16 cellular contexts compared by ENCODE assay signal in genomic region chr15:56032366-56032765, GRCh38. TPM values are rescaled to one million over a fixed set of nuclear protein-coding genes. Genes with fewer than 3 reads are reported as not detected.
DNase-seq lines count a peak whose midpoint lies in the region; ATAC-seq, FAIRE-seq and TF ChIP-seq lines count a peak whose summit lies in the region.
"Had no signal": no experiment of that assay in that cellular context is flagged by ENCODE, and none has a peak within 500 bp of the region (broad histone marks: within the 10 kb centered on the region; RNA-seq: fewer than 3 reads in every experiment).

No MANE protein-coding gene starts in this region.

- intact Hi-C loops in Caco-2 (cut with micrococcal nuclease; ENCODE audit: unreplicated experiment) = no loop called here

- in situ Hi-C loops in GM13977 (cut with MboI; ENCODE audit: low pct_unique_long_range_greater_than_20kb, low sequenced_read_pairs, unreplicated experiment) = no loop called here

- H3K4me1 ChIP-seq in Caco-2 (peaks cover 40% of the 10 kb centered on the region), Peyer's patch (no peaks in the 10 kb centered on the region), hepatocyte (ENCODE audit: insufficient read depth) (peaks cover 2% of the 10 kb centered on the region), small intestine (ENCODE audit: control insufficient read depth in 2 of 2, insufficient read depth in 1 of 2, low read depth in 1 of 2, low read length in 1 of 2) (no peaks in the 10 kb centered on the region)
- H3K4me1 ChIP-seq: BLaER1 had no signal

- no peak overlapping the region for H2AFZ ChIP-seq in hepatocyte

- no peaks in the 10 kb centered on the region for H3K27me3 ChIP-seq in Caco-2 (replicated peaks; ENCODE audit: control insufficient read depth, insufficient read depth, low read length)
- H3K27me3 ChIP-seq in Peyer's patch = no peaks in the 10 kb centered on the region
- no peaks in the 10 kb centered on the region for H3K27me3 ChIP-seq in hepatocyte
- H3K27me3 ChIP-seq in small intestine (ENCODE audit: control insufficient read depth in 2 of 2, insufficient read depth in 2 of 2, low read length in 2 of 2) = no peaks in the 10 kb centered on the region
- H3K27me3 ChIP-seq: BLaER1 had no signal

- peak overlapping the region in 2 of 4 donors; percentile 51 to 60 for H3K27ac ChIP-seq in Peyer's patch
- peak overlapping the region; percentile 42 for H3K27ac ChIP-seq in hepatocyte
- no peak overlapping the region for H3K27ac ChIP-seq in small intestine (ENCODE audit: low read depth in 1 of 2, low read length in 1 of 2)
- H3K27ac ChIP-seq: BLaER1 had no signal

- 86% methylated on average over 1 of the region's 1 CpG for WGBS in hepatocyte (ENCODE audit: low lambda C conversion rate, missing lambda C conversion rate)
- WGBS in small intestine, 3 donors = 83 to 94% (median 85%) methylated on average over 1 of the region's 1 CpG

- POLR2A ChIA-PET in Caco-2 (lab: Charles Lee) = interaction anchor here (2.0 kb wide), 1 partner anchor 10 kb away, joined by 5 read pairs; no protein-coding TSS in a partner anchor

- CTCF ChIA-PET in Caco-2 (lab: Charles Lee) = no interaction called here

- no peaks in the 10 kb centered on the region for H4K20me1 ChIP-seq in hepatocyte (ENCODE audit: insufficient read depth, poor library complexity, severe bottlenecking)
- H4K20me1 ChIP-seq: BLaER1 had no signal

- TF ChIP-seq CTCF in Caco-2 (IDR thresholded peaks at IDR 0.05; ENCODE audit: insufficient read depth in 1 of 2, low read depth in 1 of 2, low read length in 1 of 2, severe bottlenecking in 1 of 2, unreplicated experiment in 1 of 2) (no peak), Peyer's patch (IDR thresholded peaks at IDR 0.05) (no peak), hepatocyte (IDR thresholded peaks at IDR 0.05; ENCODE audit: poor library complexity) (no peak), GM13977 (IDR thresholded peaks at IDR 0.05; ENCODE audit: extremely low read depth, insufficient read depth, missing control alignments) (no peak)

- no peaks in the 10 kb centered on the region for H3K9me2 ChIP-seq in hepatocyte (replicated peaks; ENCODE audit: insufficient read depth)

- H3K9me3 Mint-ChIP-seq in Caco-2 (ENCODE audit: unreplicated experiment) = peaks cover 11% of the 10 kb centered on the region
- H3K9me3 Mint-ChIP-seq: CD14-positive monocyte; CD4-positive, alpha-beta memory T cell; H9 had no signal

- H3K27me3 Mint-ChIP-seq in Caco-2 (ENCODE audit: insufficient read depth, unreplicated experiment) = no peaks in the 10 kb centered on the region
- H3K27me3 Mint-ChIP-seq: CD4-positive, alpha-beta memory T cell had no signal

- FAIRE-seq in small intestine (lab: Jason Lieb, UNC) = no peak

- no peak overlapping the region for H3K4me3 Mint-ChIP-seq in Caco-2 (ENCODE audit: unreplicated experiment)
- H3K4me3 Mint-ChIP-seq: CD14-positive monocyte; CD4-positive, alpha-beta memory T cell; H9 had no signal

- no peak for TF ChIP-seq POLR2A in Peyer's patch (IDR thresholded peaks at IDR 0.05)

- peaks cover 42% of the 10 kb centered on the region for H3K4me1 Mint-ChIP-seq in Caco-2 (ENCODE audit: low read depth, unreplicated experiment)
- H3K4me1 Mint-ChIP-seq: CD14-positive monocyte, H9 had no signal

- peak overlapping the region; percentile 45 for H3K27ac Mint-ChIP-seq in Caco-2 (ENCODE audit: unreplicated experiment)
- H3K27ac Mint-ChIP-seq: CD14-positive monocyte; CD4-positive, alpha-beta memory T cell had no signal

- H3K9me3 ChIP-seq in Caco-2 (no peaks in the 10 kb centered on the region), Peyer's patch (no peaks in the 10 kb centered on the region), hepatocyte (ENCODE audit: low read depth) (no peaks in the 10 kb centered on the region), small intestine (ENCODE audit: control insufficient read depth, low read depth) (no peaks in the 10 kb centered on the region)
- H3K9me3 ChIP-seq: BLaER1 had no signal

- H3K4me3 ChIP-seq in Caco-2 (ENCODE audit: low read depth, low read length) (no peak overlapping the region), Peyer's patch (no peak overlapping the region), hepatocyte (no peak overlapping the region), small intestine (ENCODE audit: low read depth in 1 of 2, low read length in 2 of 2) (no peak overlapping the region)
- H3K4me3 ChIP-seq: BLaER1 had no signal

- no TSS peak for BruUV-seq in Caco-2 (replicated peaks; lab: Mats Ljungman, UMichigan)

- H3K79me2 ChIP-seq in hepatocyte = no peaks in the 10 kb centered on the region

- ATAC-seq in HG03378 (IDR thresholded peaks at IDR 0.05; ENCODE audit: unreplicated experiment) = no peak

- H3K36me3 ChIP-seq in Caco-2 (ENCODE audit: control insufficient read depth, insufficient read depth, low read length) = no peaks in the 10 kb centered on the region
- no peaks in the 10 kb centered on the region for H3K36me3 ChIP-seq in Peyer's patch
- H3K36me3 ChIP-seq in hepatocyte (replicated peaks; ENCODE audit: insufficient read depth, low read depth) = no peaks in the 10 kb centered on the region
- no peaks in the 10 kb centered on the region for H3K36me3 ChIP-seq in small intestine (ENCODE audit: control insufficient read depth in 2 of 2, insufficient read depth in 2 of 2, low read length in 2 of 2)
- H3K36me3 ChIP-seq: BLaER1 had no signal

- H3K4me2 ChIP-seq in hepatocyte = no peak overlapping the region
- H3K4me2 ChIP-seq: BLaER1 had no signal

- peaks cover under 1% of the 10 kb centered on the region for H3K36me3 Mint-ChIP-seq in Caco-2 (ENCODE audit: insufficient read depth, unreplicated experiment)
- H3K36me3 Mint-ChIP-seq: CD14-positive monocyte had no signal

- no peak for DNase-seq in Caco-2
- peak in 2 of 3 donors; percentile 54 for DNase-seq in Peyer's patch
- peak; percentile 28 for DNase-seq in hepatocyte (ENCODE audit: low spot score)
- DNase-seq in small intestine = peak; percentile 20
- DNase-seq in GM13977 (ENCODE audit: low spot score) = no peak
- no peak for DNase-seq in NCI-H510A (lab: John Stamatoyannopoulos, UW)
- DNase-seq: 8988T; Calu3; CD4-positive, alpha-beta memory T cell; DMS79 treated with DMSO at 0.1 percent for 48 hours; GF-D8; GOT3; H9 had no signal

RNA-seq across cellular contexts. Expression of gene NEDD4, which starts 39.0 kb away (rescaled TPM):
- 27.0 and 33.9 TPM in 2 replicates for total RNA-seq in Caco-2 (2022)
- total RNA-seq in Peyer's patch = 10 to 100 TPM; 36.3 to 87.1 (median 72.3) TPM
- 77.0 and 77.3 TPM in 2 replicates for total RNA-seq in hepatocyte
- 21.3 and 26.5 TPM in 2 replicates for polyA plus RNA-seq in hepatocyte
- 10 to 100 TPM in 1 of 3 donors, 1 to 10 TPM in 2; 5.6 to 10.5 (median 7.3) TPM for polyA plus RNA-seq in small intestine

Comparison
In these comparisons a context has a peak if more than half of its experiments do, and no peak if none do; other contexts are left out.
1. DNase-seq: peak in Peyer's patch (2 of 3), hepatocyte (single experiment) and small intestine (single experiment); none in Caco-2 (0 of 2), GM13977 (single experiment) and NCI-H510A (single experiment).